In genomic region chr4:104425003-104425402, GRCh38 we compare ENCODE assay signal across 10 cellular contexts.
DNase-seq lines count a peak whose midpoint lies in the region; ATAC-seq, FAIRE-seq and TF ChIP-seq lines count a peak whose summit lies in the region.
"Had no signal": no experiment of that assay in that cellular context is flagged by ENCODE, and none has a peak within 500 bp of the region (broad histone marks: within the 10 kb centered on the region; RNA-seq: fewer than 3 reads in every experiment).

No MANE protein-coding gene starts in this region.

- H3K4me3 Mint-ChIP-seq in osteocyte (ENCODE audit: unreplicated experiment) = peak overlapping the region; percentile 30
- H3K4me3 Mint-ChIP-seq: activated CD4-positive, alpha-beta T cell treated with anti-CD3 and anti-CD28 coated beads, Interleukin-2, amount 10 ng/mL, durations not matched to agents 7 days and 5 days had no signal

- FAIRE-seq in A549 (lab: Jason Lieb, UNC) = no peak

- no peak for DNase-seq in A549 (ENCODE audit: low read depth in 1 of 2, low spot score in 1 of 2)
- no peak for DNase-seq in SK-N-MC (ENCODE audit: low read depth, low spot score)
- DNase-seq in heart right ventricle = no peak
- DNase-seq in osteocyte (ENCODE audit: extremely low spot score, unreplicated experiment) = no peak
- no peak for DNase-seq in NCI-H2196 (lab: John Stamatoyannopoulos, UW; ENCODE audit: unreplicated experiment)
- DNase-seq in activated CD8-positive, alpha-beta memory T cell treated with anti-CD3 and anti-CD28 coated beads for 24 hours = no peak
- DNase-seq in GM19238 (ENCODE audit: insufficient read length, low spot score) = no peak
- DNase-seq: activated CD4-positive, alpha-beta T cell treated with anti-CD3 and anti-CD28 coated beads, Interleukin-2, amount 10 ng/mL, durations not matched to agents 7 days and 5 days; NCI-H2029 had no signal

- TF ChIP-seq CTCF in A549 (IDR thresholded peaks at IDR 0.05) (no peak), heart right ventricle (IDR thresholded peaks at IDR 0.05) (no peak), osteocyte (IDR thresholded peaks at IDR 0.05) (no peak)

- no peak for TF ChIP-seq POLR2A in A549 (IDR thresholded peaks at IDR 0.05; ENCODE audit: low read length)

- TF ChIP-seq RAD21 in A549 (conservative IDR thresholded peaks at IDR 0.05 in 1 of 2, IDR thresholded peaks at IDR 0.05 in 1 of 2) = no peak

- H3K9ac ChIP-seq in SK-N-MC (ENCODE audit: insufficient read length) = peak overlapping the region; percentile 29

- H3K27me3 ChIP-seq in heart right ventricle = peaks cover 0 to 4% (median 0%) of the 10 kb centered on the region in 7 donors

- POLR2A ChIA-PET in A549 (lab: Yijun Ruan, JAX) = no interaction called here

- CTCF ChIA-PET in A549 (lab: Yijun Ruan, JAX) = no interaction called here

- no peak overlapping the region for H3K27ac ChIP-seq in A549
- H3K27ac ChIP-seq in SK-N-MC = no peak overlapping the region
- no peak overlapping the region for H3K27ac ChIP-seq in heart right ventricle

- H3K36me3 Mint-ChIP-seq in osteocyte (ENCODE audit: unreplicated experiment) = no peaks in the 10 kb centered on the region

- H3K4me3 ChIP-seq in A549 = no peak overlapping the region
- peak overlapping the region; percentile 57 for H3K4me3 ChIP-seq in SK-N-MC
- peak overlapping the region in 9 of 10 donors; percentile 32 to 54 (median 51) for H3K4me3 ChIP-seq in heart right ventricle

- ATAC-seq in A549 = no peak
- ATAC-seq in heart right ventricle = no peak
- ATAC-seq in GM18867 (IDR thresholded peaks at IDR 0.05; ENCODE audit: unreplicated experiment) = no peak

- intact Hi-C loops in heart right ventricle (cut with DNase I) = no loop called here

- H3K9me3 ChIP-seq in A549 = no peaks in the 10 kb centered on the region
- no peaks in the 10 kb centered on the region; the same call in 1 of the 2 replicates for H3K9me3 ChIP-seq in SK-N-MC (ENCODE audit: low read depth, low read length)
- peaks cover 0 to 2% (median 0%) of the 10 kb centered on the region in 11 donors for H3K9me3 ChIP-seq in heart right ventricle

- H3K27ac Mint-ChIP-seq in osteocyte (ENCODE audit: unreplicated experiment) = no peak overlapping the region
- H3K27ac Mint-ChIP-seq: activated CD4-positive, alpha-beta T cell treated with anti-CD3 and anti-CD28 coated beads, Interleukin-2, amount 10 ng/mL, durations not matched to agents 7 days and 5 days had no signal

- H3K4me1 ChIP-seq in A549 (no peaks in the 10 kb centered on the region), heart right ventricle (no peaks in the 10 kb centered on the region)

- H3K27me3 Mint-ChIP-seq in osteocyte (ENCODE audit: unreplicated experiment) = peaks cover 9% of the 10 kb centered on the region
- H3K27me3 Mint-ChIP-seq: activated CD4-positive, alpha-beta T cell treated with anti-CD3 and anti-CD28 coated beads, Interleukin-2, amount 10 ng/mL, durations not matched to agents 7 days and 5 days had no signal

- TF ChIP-seq EP300 in A549 (IDR thresholded peaks at IDR 0.05) = no peak

- H3K4me2 ChIP-seq in A549 = peak overlapping the region; percentile 28; the same call in 1 of the 3 replicates

- H3K36me3 ChIP-seq in SK-N-MC (ENCODE audit: insufficient read depth, low read length) (no peaks in the 10 kb centered on the region), heart right ventricle (no peaks in the 10 kb centered on the region)

- H3K9me3 Mint-ChIP-seq in osteocyte (ENCODE audit: unreplicated experiment) = no peaks in the 10 kb centered on the region
- H3K9me3 Mint-ChIP-seq: activated CD4-positive, alpha-beta T cell treated with anti-CD3 and anti-CD28 coated beads, Interleukin-2, amount 10 ng/mL, durations not matched to agents 7 days and 5 days had no signal

- H3K4me1 Mint-ChIP-seq in osteocyte (ENCODE audit: unreplicated experiment) = peaks cover 18% of the 10 kb centered on the region
- H3K4me1 Mint-ChIP-seq: activated CD4-positive, alpha-beta T cell treated with anti-CD3 and anti-CD28 coated beads, Interleukin-2, amount 10 ng/mL, durations not matched to agents 7 days and 5 days had no signal

- 26% methylated on average over 8 of the region's 8 CpGs for WGBS in A549 (ENCODE audit: missing lambda C conversion rate)
- WGBS in heart right ventricle, 2 donors = 3 to 6% methylated on average over 8 of the region's 8 CpGs

TF ChIP-seq in A549, 52 proteins besides CTCF, POLR2A, EP300 and RAD21:
- TF ChIP-seq ZFP36 (IDR thresholded peaks at IDR 0.05; ENCODE audit: borderline replicate concordance, partially characterized antibody) = no peak
- no peak for TF ChIP-seq JUNB (IDR thresholded peaks at IDR 0.05)
- no peak for TF ChIP-seq HMGXB4 (CRISPR knock-in tag; IDR thresholded peaks at IDR 0.05; ENCODE audit: borderline replicate concordance)
- no peak for TF ChIP-seq JUN (IDR thresholded peaks at IDR 0.05)
- TF ChIP-seq, protein P1, sequence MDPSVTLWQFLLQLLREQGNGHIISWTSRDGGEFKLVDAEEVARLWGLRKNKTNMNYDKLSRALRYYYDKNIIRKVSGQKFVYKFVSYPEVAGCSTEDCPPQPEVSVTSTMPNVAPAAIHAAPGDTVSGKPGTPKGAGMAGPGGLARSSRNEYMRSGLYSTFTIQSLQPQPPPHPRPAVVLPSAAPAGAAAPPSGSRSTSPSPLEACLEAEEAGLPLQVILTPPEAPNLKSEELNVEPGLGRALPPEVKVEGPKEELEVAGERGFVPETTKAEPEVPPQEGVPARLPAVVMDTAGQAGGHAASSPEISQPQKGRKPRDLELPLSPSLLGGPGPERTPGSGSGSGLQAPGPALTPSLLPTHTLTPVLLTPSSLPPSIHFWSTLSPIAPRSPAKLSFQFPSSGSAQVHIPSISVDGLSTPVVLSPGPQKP (IDR thresholded peaks at IDR 0.05; ENCODE audit: low read depth, low read length) = no peak
- no peak for TF ChIP-seq HOXB5 (CRISPR knock-in tag; IDR thresholded peaks at IDR 0.05)
- TF ChIP-seq RCOR1 (IDR thresholded peaks at IDR 0.05; ENCODE audit: low read depth, low read length) = no peak
- TF ChIP-seq NPAS2 (CRISPR knock-in tag; IDR thresholded peaks at IDR 0.05; ENCODE audit: borderline replicate concordance) = no peak
- TF ChIP-seq FOSB (CRISPR knock-in tag; IDR thresholded peaks at IDR 0.05) = no peak
- no peak for TF ChIP-seq ZC3H11A (IDR thresholded peaks at IDR 0.05)
- no peak for TF ChIP-seq SREBF2 (IDR thresholded peaks at IDR 0.05)
